ENCODE assay signal across 1 cellular context in genomic region chr3:119240101-119240581, GRCh38.
TF ChIP-seq lines count a peak whose summit lies in the region.

No MANE protein-coding gene starts in this region.

TF ChIP-seq in HEK293, 187 proteins besides CTCF, POLR2A, EP300 and RAD21 (continued from another document):
- TF ChIP-seq, protein P1, sequence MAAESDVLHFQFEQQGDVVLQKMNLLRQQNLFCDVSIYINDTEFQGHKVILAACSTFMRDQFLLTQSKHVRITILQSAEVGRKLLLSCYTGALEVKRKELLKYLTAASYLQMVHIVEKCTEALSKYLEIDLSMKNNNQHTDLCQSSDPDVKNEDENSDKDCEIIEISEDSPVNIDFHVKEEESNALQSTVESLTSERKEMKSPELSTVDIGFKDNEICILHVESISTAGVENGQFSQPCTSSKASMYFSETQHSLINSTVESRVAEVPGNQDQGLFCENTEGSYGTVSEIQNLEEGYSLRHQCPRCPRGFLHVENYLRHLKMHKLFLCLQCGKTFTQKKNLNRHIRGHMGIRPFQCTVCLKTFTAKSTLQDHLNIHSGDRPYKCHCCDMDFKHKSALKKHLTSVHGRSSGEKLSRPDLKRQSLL (tag by site-specific recombination; IDR thresholded peaks at IDR 0.05): no peak
- TF ChIP-seq ZNF24 (tag by site-specific recombination; IDR thresholded peaks at IDR 0.05) (no peak), ZNF792 (tag by site-specific recombination; IDR thresholded peaks at IDR 0.05) (no peak), ZNF768 (tag by site-specific recombination; IDR thresholded peaks at IDR 0.05) (no peak), ZNF335 (tag by site-specific recombination; conservative IDR thresholded peaks at IDR 0.05) (peak; percentile 52; the same call in 1 of the 2 replicates), ZNF473 (tag by site-specific recombination; IDR thresholded peaks at IDR 0.05) (no peak), ZNF26 (tag by site-specific recombination; IDR thresholded peaks at IDR 0.05) (no peak), ZNF211 (tag by site-specific recombination; IDR thresholded peaks at IDR 0.05; ENCODE audit: low read depth) (no peak), ZNF366 (tag by site-specific recombination; conservative IDR thresholded peaks at IDR 0.05) (no peak), ZNF404 (tag by site-specific recombination; IDR thresholded peaks at IDR 0.05) (no peak), PRDM1 (tag by site-specific recombination; IDR thresholded peaks at IDR 0.05) (no peak), ZNF274 (IDR thresholded peaks at IDR 0.05; ENCODE audit: low read length) (no peak), ZNF274 (tag by site-specific recombination; IDR thresholded peaks at IDR 0.05; ENCODE audit: borderline replicate concordance) (no peak), ATF2 (tag by site-specific recombination; IDR thresholded peaks at IDR 0.05; ENCODE audit: low read depth) (no peak), ZNF585B (tag by site-specific recombination; IDR thresholded peaks at IDR 0.05) (no peak), ZNF221 (tag by site-specific recombination; IDR thresholded peaks at IDR 0.05; ENCODE audit: borderline replicate concordance) (no peak), ZNF621 (tag by site-specific recombination; IDR thresholded peaks at IDR 0.05) (no peak), YY1 (tag by site-specific recombination; IDR thresholded peaks at IDR 0.05) (no peak), RBAK (tag by site-specific recombination; IDR thresholded peaks at IDR 0.05) (no peak), ZNF416 (tag by site-specific recombination; IDR thresholded peaks at IDR 0.05) (no peak), ZNF549 (tag by site-specific recombination; IDR thresholded peaks at IDR 0.05) (no peak), EGR2 (tag by site-specific recombination; IDR thresholded peaks at IDR 0.05; ENCODE audit: low read depth) (peak; percentile 48; the same call in 1 of the 2 replicates), BCL11B (tag by site-specific recombination; IDR thresholded peaks at IDR 0.05; ENCODE audit: low read depth) (peak; percentile 81)
- TF ChIP-seq, protein P2, sequence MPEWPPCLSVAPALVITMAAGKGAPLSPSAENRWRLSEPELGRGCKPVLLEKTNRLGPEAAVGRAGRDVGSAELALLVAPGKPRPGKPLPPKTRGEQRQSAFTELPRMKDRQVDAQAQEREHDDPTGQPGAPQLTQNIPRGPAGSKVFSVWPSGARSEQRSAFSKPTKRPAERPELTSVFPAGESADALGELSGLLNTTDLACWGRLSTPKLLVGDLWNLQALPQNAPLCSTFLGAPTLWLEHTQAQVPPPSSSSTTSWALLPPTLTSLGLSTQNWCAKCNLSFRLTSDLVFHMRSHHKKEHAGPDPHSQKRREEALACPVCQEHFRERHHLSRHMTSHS (tag by site-specific recombination; IDR thresholded peaks at IDR 0.05): no peak
- TF ChIP-seq, protein P3, sequence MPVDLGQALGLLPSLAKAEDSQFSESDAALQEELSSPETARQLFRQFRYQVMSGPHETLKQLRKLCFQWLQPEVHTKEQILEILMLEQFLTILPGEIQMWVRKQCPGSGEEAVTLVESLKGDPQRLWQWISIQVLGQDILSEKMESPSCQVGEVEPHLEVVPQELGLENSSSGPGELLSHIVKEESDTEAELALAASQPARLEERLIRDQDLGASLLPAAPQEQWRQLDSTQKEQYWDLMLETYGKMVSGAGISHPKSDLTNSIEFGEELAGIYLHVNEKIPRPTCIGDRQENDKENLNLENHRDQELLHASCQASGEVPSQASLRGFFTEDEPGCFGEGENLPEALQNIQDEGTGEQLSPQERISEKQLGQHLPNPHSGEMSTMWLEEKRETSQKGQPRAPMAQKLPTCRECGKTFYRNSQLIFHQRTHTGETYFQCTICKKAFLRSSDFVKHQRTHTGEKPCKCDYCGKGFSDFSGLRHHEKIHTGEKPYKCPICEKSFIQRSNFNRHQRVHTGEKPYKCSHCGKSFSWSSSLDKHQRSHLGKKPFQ (tag by site-specific recombination; IDR thresholded peaks at IDR 0.05): no peak
